8 cellular contexts compared by ENCODE assay signal in the genomic region with DNA sequence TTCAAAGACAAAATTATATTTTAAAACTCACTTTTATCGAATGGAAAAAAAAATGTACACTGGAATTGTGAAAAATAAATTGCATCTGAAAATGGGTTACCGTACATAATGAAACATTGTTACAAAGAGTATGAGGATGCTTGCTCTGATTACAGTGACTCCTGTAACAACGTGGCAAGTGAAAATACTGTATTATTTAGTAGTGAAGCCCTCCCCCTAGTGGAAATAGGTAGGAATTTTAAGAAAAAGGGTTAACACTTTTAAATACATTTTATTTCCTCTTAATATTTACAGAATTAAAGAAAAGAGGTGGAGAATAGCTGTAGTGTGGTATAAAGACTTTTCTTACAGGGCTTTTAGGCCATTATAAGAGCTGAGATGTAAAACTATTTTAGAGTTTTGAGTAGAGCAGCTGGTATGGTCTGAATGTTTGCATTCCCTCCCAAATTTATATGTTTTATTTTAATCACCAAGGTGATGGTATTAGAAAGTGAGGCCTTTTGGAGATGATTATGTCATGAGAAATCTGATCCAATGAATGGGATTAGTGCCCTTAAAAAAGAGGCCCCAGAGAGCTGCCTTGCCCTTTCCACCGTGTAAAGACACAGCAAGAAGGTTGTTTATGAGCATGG. TPM values are rescaled to one million over a fixed set of nuclear protein-coding genes. Genes with fewer than 3 reads are reported as not detected.
DNase-seq lines count a peak whose midpoint lies in the region; ATAC-seq, FAIRE-seq and TF ChIP-seq lines count a peak whose summit lies in the region.

No MANE protein-coding gene starts in this region.

- ATAC-seq in HG03354 (IDR thresholded peaks at IDR 0.05; ENCODE audit: poor library complexity, severe bottlenecking, unreplicated experiment) (peak; percentile 63), left colon (peak; percentile 61)

- no peak overlapping the region for H3K27ac ChIP-seq in 22Rv1
- H3K27ac ChIP-seq in uterus, result no peak overlapping the region

- DNase-seq in GM06990 (ENCODE audit: extremely low read depth, insufficient read length) (peak; percentile 13), NCI-H82 (lab: John Stamatoyannopoulos, UW) (peak; percentile 71), bronchial epithelial cell (ENCODE audit: low read depth) (peak; percentile 51), left colon (no peak), uterus (no peak)
- DNase-seq in activated CD4-positive, alpha-beta T cell treated with anti-CD3 and anti-CD28 coated beads, Interleukin-2, amount 50 U/mL, for 48 hours, result no peak

- TF ChIP-seq CTCF in 22Rv1 (IDR thresholded peaks at IDR 0.05) (peak; percentile 79), GM06990 (IDR thresholded peaks at IDR 0.05; ENCODE audit: insufficient read depth, low read length, poor library complexity, severe bottlenecking) (peak; percentile 41), bronchial epithelial cell (IDR thresholded peaks at IDR 0.05; ENCODE audit: insufficient read depth, low read length, severe bottlenecking) (peak; percentile 24), uterus (IDR thresholded peaks at IDR 0.05) (peak; percentile 66 to 84 (median 79))

- no peak for FAIRE-seq in bronchial epithelial cell (lab: Jason Lieb, UNC)

- no peaks in the 10 kb centered on the region for H3K4me1 ChIP-seq in uterus

- H3K9me3 ChIP-seq in uterus, result no peaks in the 10 kb centered on the region

- TF ChIP-seq POLR2A in uterus (IDR thresholded peaks at IDR 0.05), result no peak

- H3K4me3 ChIP-seq in GM06990 (replicated peaks; ENCODE audit: low read depth, low read length) (no peak overlapping the region), bronchial epithelial cell (ENCODE audit: low read depth, low read length) (no peak overlapping the region), uterus (no peak overlapping the region)

- peaks cover 2% of the 10 kb centered on the region; the same call in 1 of the 2 replicates for H3K36me3 ChIP-seq in GM06990 (ENCODE audit: control insufficient read depth, insufficient read depth, low read length)
- H3K36me3 ChIP-seq in bronchial epithelial cell (ENCODE audit: control insufficient read depth, insufficient read depth, low read length), result no peaks in the 10 kb centered on the region
- H3K36me3 ChIP-seq in uterus, result no peaks in the 10 kb centered on the region

- H3K27me3 ChIP-seq in GM06990 (replicated peaks; ENCODE audit: control insufficient read depth, insufficient read depth, low read length) (no peaks in the 10 kb centered on the region), bronchial epithelial cell (ENCODE audit: control insufficient read depth, insufficient read depth, low read length) (no peaks in the 10 kb centered on the region), uterus (no peaks in the 10 kb centered on the region)

- intact Hi-C loops in left colon (cut with DNase I, micrococcal nuclease) (loop anchor here (5.0 to 10.0 kb wide), 2 partner anchors 610 to 612 kb away; no protein-coding TSS in a partner anchor), uterus (cut with DNase I; ENCODE audit: low total_unique reads) (loop anchor here (10.0 kb wide), 1 partner anchor 610 kb away; no protein-coding TSS in a partner anchor)

RNA-seq across cellular contexts. Expression of a gene that starts 25.2 kb away (rescaled TPM):
- 15.2 and 22.9 TPM in 2 replicates for total RNA-seq in bronchial epithelial cell
- total RNA-seq in left colon, result 10 to 100 TPM; 14.5 to 16.8 TPM
- 10 to 100 TPM; 15.9 to 63.5 (median 26.5) TPM for total RNA-seq in uterus

RNA-seq across cellular contexts. Expression of a gene that starts 25.9 kb away (rescaled TPM):
- total RNA-seq in bronchial epithelial cell (52.7 and 53.8 TPM in 2 replicates), left colon (10 to 100 TPM; 29.4 to 31.7 TPM), uterus (100 to 1,000 TPM in 1 of 4 donors, 10 to 100 TPM in 3; 18.7 to 124 (median 59.4) TPM)

Comparison
In these comparisons a context has a peak if more than half of its experiments do, and no peak if none do; other contexts are left out.
1. CTCF ChIP-seq: peak in every context shown above with its lines; median percentile 79 in 22Rv1; 79 in uterus; 41 in GM06990; 24 in bronchial epithelial cell.
2. DNase-seq: peak in GM06990 (single experiment), NCI-H82 (single experiment) and bronchial epithelial cell (single experiment); none in left colon (0 of 2), uterus (0 of 2) and activated CD4-positive, alpha-beta T cell treated with anti-CD3 and anti-CD28 coated beads, Interleukin-2, amount 50 U/mL, for 48 hours (0 of 2).